Comparison of ENCODE assay signal across 14 cellular contexts in the genomic region with DNA sequence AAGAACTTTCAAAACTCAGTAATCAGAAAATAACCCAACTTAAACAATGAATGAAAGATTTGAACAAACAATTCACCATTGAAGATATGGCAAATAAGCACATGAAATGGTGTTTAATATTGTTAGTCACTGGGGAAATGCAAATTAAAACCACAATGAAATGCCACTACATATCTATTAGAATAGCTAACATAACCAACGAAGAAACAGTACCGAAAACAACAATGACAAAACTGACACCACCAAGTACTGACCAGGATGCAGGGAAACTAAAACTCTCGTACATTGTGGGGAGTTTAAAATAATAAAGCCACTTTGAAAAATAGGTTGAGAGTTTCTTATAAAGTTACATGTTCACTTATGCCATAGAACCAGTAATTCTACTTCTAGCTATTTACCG.
DNase-seq lines count a peak whose midpoint lies in the region; ATAC-seq and TF ChIP-seq lines count a peak whose summit lies in the region.
"Had no signal": no experiment of that assay in that cellular context is flagged by ENCODE, and none has a peak within 500 bp of the region (broad histone marks: within the 10 kb centered on the region; RNA-seq: fewer than 3 reads in every experiment).

No MANE protein-coding gene starts in this region.

- TF ChIP-seq CTCF in gastroesophageal sphincter (IDR thresholded peaks at IDR 0.05): no peak

- 81 to 83% methylated on average over 4 of the region's 4 CpGs for WGBS in gastroesophageal sphincter (ENCODE audit: low coverage in 1 of 2), 2 donors

- TF ChIP-seq EP300 in gastroesophageal sphincter (IDR thresholded peaks at IDR 0.05): no peak

- no peak overlapping the region for H3K27ac ChIP-seq in gastroesophageal sphincter

- H3K27me3 ChIP-seq in gastroesophageal sphincter: no peaks in the 10 kb centered on the region

- H3K4me3 ChIP-seq in gastroesophageal sphincter: no peak overlapping the region

- no peak for TF ChIP-seq POLR2A in gastroesophageal sphincter (IDR thresholded peaks at IDR 0.05)

- peak; percentile 96 for ATAC-seq in GM18858 (IDR thresholded peaks at IDR 0.05; ENCODE audit: unreplicated experiment)
- peak; percentile 94 for ATAC-seq in GM21447 (IDR thresholded peaks at IDR 0.05; ENCODE audit: unreplicated experiment)
- ATAC-seq in HG02973 (IDR thresholded peaks at IDR 0.05; ENCODE audit: unreplicated experiment): peak; percentile 88
- peak; percentile 89 for ATAC-seq in HG03558 (IDR thresholded peaks at IDR 0.05; ENCODE audit: extremely low read depth, unreplicated experiment)
- ATAC-seq in gastroesophageal sphincter: no peak
- ATAC-seq: activated CD4-positive, alpha-beta T cell treated with anti-CD3 and anti-CD28 coated beads for 36 hours had no signal

- no peaks in the 10 kb centered on the region for H3K4me1 ChIP-seq in gastroesophageal sphincter

- peaks cover 0 to 2% (median 0%) of the 10 kb centered on the region in 3 donors for H3K9me3 ChIP-seq in gastroesophageal sphincter

- no peak for DNase-seq in activated T-cell treated with anti-CD3 and anti-CD28 coated beads, Interleukin-2, amount 50 U/mL, for 48 hours
- no peak for DNase-seq in HuH-7.5 (ENCODE audit: low spot score)
- DNase-seq in NCI-H2171 (lab: John Stamatoyannopoulos, UW): no peak
- DNase-seq: activated CD4-positive, alpha-beta T cell treated with anti-CD3 and anti-CD28 coated beads for 36 hours; DMS79 treated with DMSO at 0.1 percent for 48 hours; foreskin fibroblast; islet precursor cell; stimulated activated CD4-positive, alpha-beta T cell treated with anti-CD3 and anti-CD28 coated beads, Interleukin-1b, Interleukin-23, amount 100 ng/mL, for 48 hours; SW 1271 had no signal

- no peaks in the 10 kb centered on the region for H3K36me3 ChIP-seq in gastroesophageal sphincter
